In the genomic region with DNA sequence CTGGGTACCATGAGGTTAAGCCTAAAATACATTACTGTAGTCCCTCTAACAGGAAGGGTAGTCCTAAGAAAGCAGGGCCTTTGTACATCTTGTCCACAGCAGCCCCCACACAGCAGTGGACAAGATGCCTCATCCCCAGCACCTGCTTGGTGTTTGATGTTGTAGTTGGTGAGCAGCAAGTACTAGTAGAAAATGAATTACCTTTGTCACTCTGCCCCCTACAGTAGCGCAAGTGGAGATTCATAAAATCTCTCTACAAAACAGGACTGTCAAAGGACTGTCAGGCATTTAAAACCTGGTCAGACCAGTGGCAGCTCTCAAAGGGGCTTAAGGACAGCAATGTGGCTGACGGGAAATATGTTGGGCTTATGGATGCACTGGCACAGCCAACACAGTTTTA, we compare ENCODE assay signal across 1 cellular context.
TF ChIP-seq lines count a peak whose summit lies in the region.

No MANE protein-coding gene starts in this region.

TF ChIP-seq in IMR-90, 13 proteins besides CTCF, POLR2A, EP300 and RAD21:
- TF ChIP-seq NFE2L2 (IDR thresholded peaks at IDR 0.05; ENCODE audit: low read depth, low read length) (no peak), CHD1 (IDR thresholded peaks at IDR 0.05; ENCODE audit: low read depth, low read length) (no peak), SMC3 (IDR thresholded peaks at IDR 0.05; ENCODE audit: low read depth, low read length) (no peak), BHLHE40 (IDR thresholded peaks at IDR 0.05; ENCODE audit: low read depth, low read length) (no peak), CEBPB (IDR thresholded peaks at IDR 0.05; ENCODE audit: low read depth, low read length) (no peak), RFX5 (IDR thresholded peaks at IDR 0.05; ENCODE audit: low read depth, low read length) (no peak), MXI1 (IDR thresholded peaks at IDR 0.05; ENCODE audit: borderline replicate concordance, low read depth, low read length) (no peak), MAFK (IDR thresholded peaks at IDR 0.05; ENCODE audit: low read depth, low read length) (no peak), FOS (IDR thresholded peaks at IDR 0.05; ENCODE audit: low read depth, low read length) (no peak), ELK1 (IDR thresholded peaks at IDR 0.05; ENCODE audit: borderline replicate concordance, low read depth, low read length) (no peak), RCOR1 (IDR thresholded peaks at IDR 0.05; ENCODE audit: insufficient replicate concordance, low read length) (no peak), MAZ (IDR thresholded peaks at IDR 0.05; ENCODE audit: borderline replicate concordance, low read depth, low read length) (no peak)
- TF ChIP-seq, protein P1, sequence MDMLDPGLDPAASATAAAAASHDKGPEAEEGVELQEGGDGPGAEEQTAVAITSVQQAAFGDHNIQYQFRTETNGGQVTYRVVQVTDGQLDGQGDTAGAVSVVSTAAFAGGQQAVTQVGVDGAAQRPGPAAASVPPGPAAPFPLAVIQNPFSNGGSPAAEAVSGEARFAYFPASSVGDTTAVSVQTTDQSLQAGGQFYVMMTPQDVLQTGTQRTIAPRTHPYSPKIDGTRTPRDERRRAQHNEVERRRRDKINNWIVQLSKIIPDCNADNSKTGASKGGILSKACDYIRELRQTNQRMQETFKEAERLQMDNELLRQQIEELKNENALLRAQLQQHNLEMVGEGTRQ (IDR thresholded peaks at IDR 0.05; ENCODE audit: low read depth, low read length) = no peak
TF ChIP-seq in IMR-90: peak in this region for 0.
